Comparison of ENCODE assay signal across 7 cellular contexts in genomic region chr11:9384535-9385287, GRCh38. TPM values are rescaled to one million over a fixed set of nuclear protein-coding genes. Genes with fewer than 3 reads are reported as not detected.
A peak's percentile ranks its signal among the peaks of the same experiment; 100 is the strongest.
DNase-seq lines count a peak whose midpoint lies in the region; ATAC-seq, FAIRE-seq and TF ChIP-seq lines count a peak whose summit lies in the region.

TSS of gene IPO7 (plus strand) at chr11:9384652. CDS start at chr11:9384764, 112 bp downstream.

- H3K9ac ChIP-seq in astrocyte (ENCODE audit: low read length) = peak within 1 kb of the TSS; percentile 97

- peak within 1 kb of the TSS; percentile 94 for H3K27ac Mint-ChIP-seq in astrocyte (ENCODE audit: unreplicated experiment)

- no peaks in the 10 kb centered on the region for H3K27me3 ChIP-seq in astrocyte (ENCODE audit: insufficient read depth, low read length)
- no peaks in the 10 kb centered on the region for H3K27me3 ChIP-seq in hepatocyte

- H4K20me1 ChIP-seq in astrocyte (ENCODE audit: insufficient read depth, low read length) (peaks cover 39% of the 10 kb centered on the region), hepatocyte (ENCODE audit: insufficient read depth, poor library complexity, severe bottlenecking) (peaks cover 45% of the 10 kb centered on the region)

- H3K36me3 ChIP-seq in astrocyte (ENCODE audit: insufficient read depth, low read length) (peaks cover 5% of the 10 kb centered on the region), hepatocyte (replicated peaks; ENCODE audit: insufficient read depth, low read depth) (no peaks in the 10 kb centered on the region)

- H3K4me2 ChIP-seq in astrocyte (ENCODE audit: low read length) (peak within 1 kb of the TSS; percentile 94), hepatocyte (peak within 1 kb of the TSS; percentile 78)

- peak within 1 kb of the TSS; percentile 93 for H3K4me3 ChIP-seq in astrocyte (ENCODE audit: insufficient read depth, low read depth, low read length)
- peak within 1 kb of the TSS; percentile 65 for H3K4me3 ChIP-seq in hepatocyte
- peak within 1 kb of the TSS; percentile 89 for H3K4me3 ChIP-seq in retinal pigment epithelial cell (ENCODE audit: low read length)

- H3K9me3 Mint-ChIP-seq in astrocyte (ENCODE audit: unreplicated experiment) = no peaks in the 10 kb centered on the region

- H3K4me1 ChIP-seq in astrocyte (ENCODE audit: insufficient read depth, low read length) (peaks cover 9% of the 10 kb centered on the region), hepatocyte (ENCODE audit: insufficient read depth) (peaks cover 21% of the 10 kb centered on the region)

- no peak for FAIRE-seq in astrocyte (lab: Jason Lieb, UNC)

- peaks cover 7% of the 10 kb centered on the region for H3K4me1 Mint-ChIP-seq in astrocyte (ENCODE audit: low read depth, unreplicated experiment)

- no peaks in the 10 kb centered on the region for H3K9me2 ChIP-seq in hepatocyte (replicated peaks; ENCODE audit: insufficient read depth)

- H3K27me3 Mint-ChIP-seq in astrocyte (ENCODE audit: low read depth, unreplicated experiment) = no peaks in the 10 kb centered on the region

- peak within 1 kb of the TSS; percentile 89 for H3K27ac ChIP-seq in astrocyte (ENCODE audit: low read depth, low read length)
- peak within 1 kb of the TSS; percentile 92 for H3K27ac ChIP-seq in hepatocyte

- H3K4me3 Mint-ChIP-seq in astrocyte (ENCODE audit: unreplicated experiment) = peak within 1 kb of the TSS; percentile 96

- WGBS in hepatocyte (ENCODE audit: low lambda C conversion rate, missing lambda C conversion rate) = under 1% methylated on average over 57 of the region's 69 CpGs

- H3K36me3 Mint-ChIP-seq in astrocyte (ENCODE audit: low read depth, unreplicated experiment) = no peaks in the 10 kb centered on the region

- H2AFZ ChIP-seq in astrocyte (ENCODE audit: low read depth, low read length) = peak within 1 kb of the TSS; percentile 58
- H2AFZ ChIP-seq in hepatocyte = peak within 1 kb of the TSS; percentile 90

- TF ChIP-seq CTCF in astrocyte (IDR thresholded peaks at IDR 0.05; ENCODE audit: insufficient read depth, low read depth, low read length) = peak; percentile 25
- peak; percentile 36 for TF ChIP-seq CTCF in hepatocyte (IDR thresholded peaks at IDR 0.05; ENCODE audit: poor library complexity)
- peak; percentile 54 for TF ChIP-seq CTCF in retinal pigment epithelial cell (conservative IDR thresholded peaks at IDR 0.05; ENCODE audit: low read depth, low read length)

- H3K9me3 ChIP-seq in astrocyte (ENCODE audit: insufficient read depth, low read depth, low read length) (no peaks in the 10 kb centered on the region), hepatocyte (ENCODE audit: low read depth) (no peaks in the 10 kb centered on the region)

- H3K79me2 ChIP-seq in astrocyte (ENCODE audit: insufficient read depth, low read length) = peaks cover 53% of the 10 kb centered on the region
- H3K79me2 ChIP-seq in hepatocyte = peaks cover 46% of the 10 kb centered on the region

- ATAC-seq in GM18498 (IDR thresholded peaks at IDR 0.05; ENCODE audit: unreplicated experiment) = peak; percentile 96
- peak; percentile 86 for ATAC-seq in HG02870 (IDR thresholded peaks at IDR 0.05; ENCODE audit: unreplicated experiment)

- peak; percentile 73 for DNase-seq in NCI-H1694 (lab: John Stamatoyannopoulos, UW)
- peak; percentile 74 for DNase-seq in T-helper 22 cell (ENCODE audit: low read depth)
- peak; percentile 82 for DNase-seq in astrocyte (ENCODE audit: low read depth)
- peak; percentile 94 for DNase-seq in hepatocyte (ENCODE audit: low spot score)
- DNase-seq in retinal pigment epithelial cell (ENCODE audit: low read depth) = peak; percentile 67

RNA-seq across cellular contexts. Expression of gene IPO7, which starts in this region (rescaled TPM):
- total RNA-seq in astrocyte (142 and 158 TPM in 2 replicates), hepatocyte (92.7 and 115 TPM in 2 replicates)
- 5.3 and 6.4 TPM in 2 replicates for polyA plus RNA-seq in hepatocyte

Comparison
In these comparisons a context has a peak if more than half of its experiments do, and no peak if none do; other contexts are left out.
1. Peak in every context shown above with its lines: DNase-seq, ATAC-seq, H3K4me3 ChIP-seq and H3K27ac ChIP-seq.